Comparison of ENCODE assay signal across 7 cellular contexts in genomic region chr19:14775326-14775725, GRCh38. TPM values are rescaled to one million over a fixed set of nuclear protein-coding genes. Genes with fewer than 3 reads are reported as not detected.
"Had no signal": no experiment of that assay in that cellular context is flagged by ENCODE, and none has a peak within 500 bp of the region (broad histone marks: within the 10 kb centered on the region; RNA-seq: fewer than 3 reads in every experiment).

No MANE protein-coding gene starts in this region.

RNA-seq across cellular contexts. Expression of gene OR7A5, which starts 59.7 kb away (rescaled TPM):
- total RNA-seq: astrocyte, foreskin keratinocyte, left lobe of liver, smooth muscle cell, T-helper 17 cell, temporal lobe had no signal
- polyA plus RNA-seq: foreskin keratinocyte, smooth muscle cell had no signal

RNA-seq across cellular contexts. Expression of gene OR7C1, which starts 59.7 kb away (rescaled TPM):
- total RNA-seq: astrocyte, esophagus squamous epithelium, foreskin keratinocyte, left lobe of liver, smooth muscle cell, T-helper 17 cell, temporal lobe had no signal
- polyA plus RNA-seq: foreskin keratinocyte, smooth muscle cell had no signal
